2 cellular contexts compared by ENCODE assay signal in the genomic region with DNA sequence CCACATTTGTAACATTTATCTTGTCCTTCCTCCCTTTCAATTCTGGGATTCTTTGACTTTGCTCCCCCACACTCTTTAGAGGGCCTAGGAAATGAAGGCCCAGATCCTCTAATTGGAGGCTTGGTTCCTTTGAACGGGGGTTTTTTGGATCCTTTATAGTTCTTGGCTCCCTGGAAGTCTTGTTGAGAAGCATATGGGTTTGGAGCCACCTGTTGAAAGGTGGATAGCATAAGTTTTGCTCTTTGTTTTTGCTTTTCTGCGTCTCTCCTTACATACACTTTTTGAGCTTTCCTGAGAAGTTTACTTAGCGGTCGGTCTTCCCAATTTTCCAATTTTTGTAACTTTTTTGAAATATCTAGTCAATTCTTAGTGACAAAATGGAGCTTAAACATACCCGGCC.
TF ChIP-seq lines count a peak whose summit lies in the region.

No MANE protein-coding gene starts in this region.

TF ChIP-seq in HCT116, 20 proteins besides CTCF, POLR2A, EP300 and RAD21:
- TF ChIP-seq, protein P1, sequence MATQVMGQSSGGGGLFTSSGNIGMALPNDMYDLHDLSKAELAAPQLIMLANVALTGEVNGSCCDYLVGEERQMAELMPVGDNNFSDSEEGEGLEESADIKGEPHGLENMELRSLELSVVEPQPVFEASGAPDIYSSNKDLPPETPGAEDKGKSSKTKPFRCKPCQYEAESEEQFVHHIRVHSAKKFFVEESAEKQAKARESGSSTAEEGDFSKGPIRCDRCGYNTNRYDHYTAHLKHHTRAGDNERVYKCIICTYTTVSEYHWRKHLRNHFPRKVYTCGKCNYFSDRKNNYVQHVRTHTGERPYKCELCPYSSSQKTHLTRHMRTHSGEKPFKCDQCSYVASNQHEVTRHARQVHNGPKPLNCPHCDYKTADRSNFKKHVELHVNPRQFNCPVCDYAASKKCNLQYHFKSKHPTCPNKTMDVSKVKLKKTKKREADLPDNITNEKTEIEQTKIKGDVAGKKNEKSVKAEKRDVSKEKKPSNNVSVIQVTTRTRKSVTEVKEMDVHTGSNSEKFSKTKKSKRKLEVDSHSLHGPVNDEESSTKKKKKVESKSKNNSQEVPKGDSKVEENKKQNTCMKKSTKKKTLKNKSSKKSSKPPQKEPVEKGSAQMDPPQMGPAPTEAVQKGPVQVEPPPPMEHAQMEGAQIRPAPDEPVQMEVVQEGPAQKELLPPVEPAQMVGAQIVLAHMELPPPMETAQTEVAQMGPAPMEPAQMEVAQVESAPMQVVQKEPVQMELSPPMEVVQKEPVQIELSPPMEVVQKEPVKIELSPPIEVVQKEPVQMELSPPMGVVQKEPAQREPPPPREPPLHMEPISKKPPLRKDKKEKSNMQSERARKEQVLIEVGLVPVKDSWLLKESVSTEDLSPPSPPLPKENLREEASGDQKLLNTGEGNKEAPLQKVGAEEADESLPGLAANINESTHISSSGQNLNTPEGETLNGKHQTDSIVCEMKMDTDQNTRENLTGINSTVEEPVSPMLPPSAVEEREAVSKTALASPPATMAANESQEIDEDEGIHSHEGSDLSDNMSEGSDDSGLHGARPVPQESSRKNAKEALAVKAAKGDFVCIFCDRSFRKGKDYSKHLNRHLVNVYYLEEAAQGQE (IDR thresholded peaks at IDR 0.05; ENCODE audit: low read depth), result no peak
- TF ChIP-seq CEBPB (IDR thresholded peaks at IDR 0.05; ENCODE audit: low read depth) (no peak), JUND (IDR thresholded peaks at IDR 0.05) (no peak), SP1 (IDR thresholded peaks at IDR 0.05; ENCODE audit: low read depth) (no peak), POLR2AphosphoS5 (IDR thresholded peaks at IDR 0.05; ENCODE audit: low read depth, low read length) (no peak), EZH2 (IDR thresholded peaks at IDR 0.05) (no peak), ZNF274 (IDR thresholded peaks at IDR 0.05; ENCODE audit: low read depth, low read length) (no peak), FOSL1 (IDR thresholded peaks at IDR 0.05; ENCODE audit: low read depth) (no peak), CBX3 (IDR thresholded peaks at IDR 0.05; ENCODE audit: low read depth) (no peak), YY1 (IDR thresholded peaks at IDR 0.05; ENCODE audit: extremely low read depth, insufficient replicate concordance, low read depth, low read length) (no peak), ZFX (IDR thresholded peaks at IDR 0.05) (no peak), EGR1 (IDR thresholded peaks at IDR 0.05; ENCODE audit: low read depth) (no peak), TCF7L2 (IDR thresholded peaks at IDR 0.05; ENCODE audit: borderline replicate concordance, extremely low read depth, insufficient read depth, insufficient read length) (no peak)
- TF ChIP-seq, protein P2, sequence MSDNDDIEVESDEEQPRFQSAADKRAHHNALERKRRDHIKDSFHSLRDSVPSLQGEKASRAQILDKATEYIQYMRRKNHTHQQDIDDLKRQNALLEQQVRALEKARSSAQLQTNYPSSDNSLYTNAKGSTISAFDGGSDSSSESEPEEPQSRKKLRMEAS (IDR thresholded peaks at IDR 0.05), result no peak
- TF ChIP-seq, protein P3, sequence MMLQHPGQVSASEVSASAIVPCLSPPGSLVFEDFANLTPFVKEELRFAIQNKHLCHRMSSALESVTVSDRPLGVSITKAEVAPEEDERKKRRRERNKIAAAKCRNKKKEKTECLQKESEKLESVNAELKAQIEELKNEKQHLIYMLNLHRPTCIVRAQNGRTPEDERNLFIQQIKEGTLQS (IDR thresholded peaks at IDR 0.05), result no peak
- TF ChIP-seq, protein P4, sequence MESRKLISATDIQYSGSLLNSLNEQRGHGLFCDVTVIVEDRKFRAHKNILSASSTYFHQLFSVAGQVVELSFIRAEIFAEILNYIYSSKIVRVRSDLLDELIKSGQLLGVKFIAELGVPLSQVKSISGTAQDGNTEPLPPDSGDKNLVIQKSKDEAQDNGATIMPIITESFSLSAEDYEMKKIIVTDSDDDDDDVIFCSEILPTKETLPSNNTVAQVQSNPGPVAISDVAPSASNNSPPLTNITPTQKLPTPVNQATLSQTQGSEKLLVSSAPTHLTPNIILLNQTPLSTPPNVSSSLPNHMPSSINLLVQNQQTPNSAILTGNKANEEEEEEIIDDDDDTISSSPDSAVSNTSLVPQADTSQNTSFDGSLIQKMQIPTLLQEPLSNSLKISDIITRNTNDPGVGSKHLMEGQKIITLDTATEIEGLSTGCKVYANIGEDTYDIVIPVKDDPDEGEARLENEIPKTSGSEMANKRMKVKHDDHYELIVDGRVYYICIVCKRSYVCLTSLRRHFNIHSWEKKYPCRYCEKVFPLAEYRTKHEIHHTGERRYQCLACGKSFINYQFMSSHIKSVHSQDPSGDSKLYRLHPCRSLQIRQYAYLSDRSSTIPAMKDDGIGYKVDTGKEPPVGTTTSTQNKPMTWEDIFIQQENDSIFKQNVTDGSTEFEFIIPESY (IDR thresholded peaks at IDR 0.05; ENCODE audit: extremely low read depth, insufficient replicate concordance, low read length), result no peak
TF ChIP-seq in HCT116: peak in this region for 0.

TF ChIP-seq in WTC11, 78 proteins besides CTCF, POLR2A, EP300 and RAD21:
- TF ChIP-seq ZNF232 (CRISPR knock-in tag; IDR thresholded peaks at IDR 0.05), result no peak
